In the genomic region with DNA sequence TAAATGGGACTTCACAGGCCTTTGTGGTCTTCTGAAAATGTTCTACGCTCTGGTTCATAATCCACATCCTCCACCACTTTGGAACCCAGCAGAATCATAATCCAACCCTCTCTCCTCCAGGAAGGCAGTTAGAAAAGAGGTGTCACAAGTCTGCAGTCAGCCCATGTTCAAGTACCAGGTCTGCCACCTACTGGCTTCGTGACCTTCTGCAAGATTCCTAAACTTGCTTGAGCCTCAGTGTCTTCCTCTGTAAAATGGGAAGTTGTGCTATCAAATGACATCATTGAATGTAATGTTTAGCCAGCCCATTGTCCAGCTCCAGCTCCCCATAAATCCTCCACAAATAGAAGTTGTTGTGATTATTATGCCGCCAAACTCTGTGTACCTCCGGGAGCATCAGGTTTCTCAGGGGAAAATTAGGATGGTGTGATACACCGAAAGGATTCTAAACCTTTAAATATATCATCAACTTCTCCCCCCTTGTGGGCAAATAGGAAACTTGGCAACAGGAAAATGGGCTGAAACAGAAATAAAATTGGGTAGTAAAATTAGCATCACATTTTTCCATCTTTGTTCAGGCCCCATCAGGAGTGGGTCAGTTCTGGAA, we compare ENCODE assay signal across 9 cellular contexts.
DNase-seq lines count a peak whose midpoint lies in the region; ATAC-seq, FAIRE-seq and TF ChIP-seq lines count a peak whose summit lies in the region.
"Had no signal": no experiment of that assay in that cellular context is flagged by ENCODE, and none has a peak within 500 bp of the region (broad histone marks: within the 10 kb centered on the region; RNA-seq: fewer than 3 reads in every experiment).

No MANE protein-coding gene starts in this region.

- H3K27me3 Mint-ChIP-seq in T-cell = peaks cover 5 to 6% of the 10 kb centered on the region in 2 donors

- H3K4me2 ChIP-seq in DND-41 (ENCODE audit: insufficient read depth, low read length) (no peak overlapping the region), keratinocyte (ENCODE audit: control insufficient read depth, extremely low read depth, insufficient read depth, low read depth, low read length) (no peak overlapping the region)

- no peaks in the 10 kb centered on the region for H3K36me3 ChIP-seq in DND-41 (ENCODE audit: insufficient read depth, low read length)
- H3K36me3 ChIP-seq in keratinocyte (ENCODE audit: control insufficient read depth in 2 of 2, extremely low read depth in 1 of 2, insufficient read depth in 2 of 2, low read length in 2 of 2) = no peaks in the 10 kb centered on the region
- H3K36me3 ChIP-seq: SJSA1 had no signal

- no peak overlapping the region for H3K4me3 ChIP-seq in DND-41 (ENCODE audit: low read depth in 1 of 2, low read length in 2 of 2)
- no peak overlapping the region for H3K4me3 ChIP-seq in keratinocyte (ENCODE audit: control insufficient read depth in 2 of 3, extremely low read depth in 1 of 3, insufficient read depth in 2 of 3, low read depth in 1 of 3, low read length in 3 of 3)
- H3K4me3 ChIP-seq: SJSA1 had no signal

- H3K9me1 ChIP-seq in keratinocyte (ENCODE audit: control insufficient read depth, extremely low read depth, insufficient read depth, low read length) = no peaks in the 10 kb centered on the region

- H2AFZ ChIP-seq in DND-41 (ENCODE audit: low read depth, low read length) = no peak overlapping the region
- H2AFZ ChIP-seq in keratinocyte (ENCODE audit: control insufficient read depth, low read length) = no peak overlapping the region

- DNase-seq in DND-41 (no peak), HT-29 (ENCODE audit: low spot score) (peak; percentile 67), keratinocyte (ENCODE audit: low read depth, low spot score) (peak; percentile 7), T-cell (no peak), DMS79 (lab: John Stamatoyannopoulos, UW) (no peak), HEK293T (ENCODE audit: extremely low spot score) (no peak)
- peak; percentile 11 to 33 for DNase-seq in activated CD4-positive, alpha-beta T cell treated with anti-CD3 and anti-CD28 coated beads, Interleukin-2, amount 50 U/mL, for 48 hours
- no peak for DNase-seq in NK-92 treated with Interleukin-12 subunit alpha and Interleukin-12 subunit beta, amount 100 ng/mL, for 24 hours (lab: John Stamatoyannopoulos, UW)

- no peaks in the 10 kb centered on the region for H3K4me1 Mint-ChIP-seq in T-cell

- FAIRE-seq in keratinocyte (lab: Jason Lieb, UNC) = peak; percentile 95

- ATAC-seq in DND-41 (ENCODE audit: insufficient read depth, low read depth) (peak; percentile 24; the same call in 1 of the 3 replicates), T-cell (replicated peaks in 1 of 4) (no peak)

- H3K36me3 Mint-ChIP-seq in T-cell = no peaks in the 10 kb centered on the region

- peaks cover 0 to 6% (median 0%) of the 10 kb centered on the region in 3 donors for H3K9me3 Mint-ChIP-seq in T-cell

- H3K27me3 ChIP-seq in DND-41 (ENCODE audit: insufficient read depth, low read length, poor library complexity) (no peaks in the 10 kb centered on the region), keratinocyte (ENCODE audit: control insufficient read depth, extremely low read depth, insufficient read depth, low read length) (no peaks in the 10 kb centered on the region)
- H3K27me3 ChIP-seq: SJSA1 had no signal

- H3K9me3 ChIP-seq in DND-41 (ENCODE audit: insufficient read depth, low read length, severe bottlenecking) = no peaks in the 10 kb centered on the region
- H3K9me3 ChIP-seq in keratinocyte (ENCODE audit: control insufficient read depth, low read depth, low read length) = peaks cover 4% of the 10 kb centered on the region
- H3K9me3 ChIP-seq: SJSA1 had no signal

- H3K9ac ChIP-seq in DND-41 (ENCODE audit: low read depth, low read length) (no peak overlapping the region), keratinocyte (ENCODE audit: control insufficient read depth, extremely low read depth, insufficient read depth, low read length) (no peak overlapping the region)

- H3K4me1 ChIP-seq in DND-41 (ENCODE audit: insufficient read depth, low read length) (no peaks in the 10 kb centered on the region), keratinocyte (ENCODE audit: control insufficient read depth, extremely low read depth, insufficient read depth, low read length) (no peaks in the 10 kb centered on the region)

- no peak overlapping the region for H3K27ac ChIP-seq in DND-41 (ENCODE audit: low read length)
- H3K27ac ChIP-seq in keratinocyte (ENCODE audit: control insufficient read depth, insufficient read depth, low read length) = no peak overlapping the region
- H3K27ac ChIP-seq: SJSA1 had no signal

- POLR2A ChIA-PET in T-cell (lab: Charles Lee) (no interaction called here), HEK293T (lab: Yijun Ruan, JAX) (no interaction called here)

- H4K20me1 ChIP-seq in DND-41 (ENCODE audit: insufficient read depth, low read length) = no peaks in the 10 kb centered on the region; the same call in 1 of the 2 replicates
- H4K20me1 ChIP-seq in keratinocyte (ENCODE audit: control insufficient read depth, extremely low read depth, insufficient read depth, low read length) = no peaks in the 10 kb centered on the region

- peak; percentile 58 for TF ChIP-seq CTCF in DND-41 (IDR thresholded peaks at IDR 0.05; ENCODE audit: borderline replicate concordance, extremely low read depth, low read length, poor library complexity, severe bottlenecking)
- TF ChIP-seq CTCF in keratinocyte (optimal IDR thresholded peaks at IDR 0.05 in 1 of 3, IDR thresholded peaks at IDR 0.05 in 1 of 3, conservative IDR thresholded peaks at IDR 0.05 in 1 of 3; ENCODE audit: extremely low read depth in 1 of 3, insufficient read depth in 2 of 3, low read length in 3 of 3) = peak; percentile 59 to 85 (median 62)

- dilution Hi-C loops in keratinocyte (cut with MboI; ENCODE audit: extremely low pct_ligation_motif_present, low sequenced_read_pairs) = no loop called here

- CTCF ChIA-PET in T-cell (lab: Charles Lee) (no interaction called here), HEK293T (lab: Yijun Ruan, JAX) (no interaction called here)

- H3K79me2 ChIP-seq in DND-41 (ENCODE audit: insufficient read depth, low read length) = no peaks in the 10 kb centered on the region
- H3K79me2 ChIP-seq in keratinocyte (ENCODE audit: control insufficient read depth, insufficient read depth, low read length) = no peaks in the 10 kb centered on the region

- no peak overlapping the region for H3K4me3 Mint-ChIP-seq in T-cell

- no peak overlapping the region for H3K27ac Mint-ChIP-seq in T-cell

TF ChIP-seq in HEK293T, 16 proteins besides CTCF, POLR2A, EP300 and RAD21:
- TF ChIP-seq TARDBP (IDR thresholded peaks at IDR 0.05) (no peak), SP1 (IDR thresholded peaks at IDR 0.05) (no peak), NFRKB (IDR thresholded peaks at IDR 0.05) (no peak), FOXM1 (IDR thresholded peaks at IDR 0.05; ENCODE audit: borderline replicate concordance) (no peak), ELF4 (IDR thresholded peaks at IDR 0.05) (no peak), L3MBTL2 (conservative IDR thresholded peaks at IDR 0.05) (no peak)
TF ChIP-seq in HEK293T: peak in this region for 0.

Comparison
In these comparisons a context has a peak if more than half of its experiments do, and no peak if none do; other contexts are left out.
1. DNase-seq: peak in HT-29 (single experiment), activated CD4-positive, alpha-beta T cell treated with anti-CD3 and anti-CD28 coated beads, Interleukin-2, amount 50 U/mL, for 48 hours (2 of 2) and keratinocyte (single experiment); none in DND-41 (single experiment), NK-92 treated with Interleukin-12 subunit alpha and Interleukin-12 subunit beta, amount 100 ng/mL, for 24 hours (single experiment), T-cell (0 of 34), DMS79 (single experiment) and HEK293T (single experiment).